13 cellular contexts compared by ENCODE assay signal in genomic region chr19:13763300-13763699, GRCh38. TPM values are rescaled to one million over a fixed set of nuclear protein-coding genes. Genes with fewer than 3 reads are reported as not detected.
DNase-seq lines count a peak whose midpoint lies in the region; ATAC-seq and TF ChIP-seq lines count a peak whose summit lies in the region.
"Had no signal": no experiment of that assay in that cellular context is flagged by ENCODE, and none has a peak within 500 bp of the region (broad histone marks: within the 10 kb centered on the region; RNA-seq: fewer than 3 reads in every experiment).

No MANE protein-coding gene starts in this region.

- no peaks in the 10 kb centered on the region for H3K9me3 Mint-ChIP-seq in T-helper 1 cell treated with Interleukin-12 subunit alpha and Interleukin-12 subunit beta and Interleukin-4 antibody, amounts not matched to agents 30 μg/mL and 1 μg/mL, for 36 hours
- H3K9me3 Mint-ChIP-seq in HFFc6: no peaks in the 10 kb centered on the region
- no peaks in the 10 kb centered on the region for H3K9me3 Mint-ChIP-seq in activated T-helper 2 cell treated with anti-CD3 and anti-CD28 coated beads, Interferon-gamma antibody, Interleukin-2, Interleukin-4, amounts not matched to agents 10 μg/mL and 5 μg/mL and 100 μg/mL, durations not matched to agents 14 hours and 24 hours and 36 hours
- H3K9me3 Mint-ChIP-seq in nephron: no peaks in the 10 kb centered on the region

- TF ChIP-seq CTCF in HFFc6 (IDR thresholded peaks at IDR 0.05) (no peak), nephron (IDR thresholded peaks at IDR 0.05; ENCODE audit: unreplicated experiment in 3 of 3) (no peak)

- intact Hi-C loops in activated T-helper 2 cell treated with anti-CD3 and anti-CD28 coated beads, Interferon-gamma antibody, Interleukin-2, Interleukin-4, amounts not matched to agents 10 μg/mL and 5 μg/mL and 100 μg/mL, durations not matched to agents 14 hours and 24 hours and 36 hours (cut with micrococcal nuclease): no loop called here

- ATAC-seq in HG03520 (IDR thresholded peaks at IDR 0.05; ENCODE audit: unreplicated experiment) (no peak), HG02571 (IDR thresholded peaks at IDR 0.05; ENCODE audit: unreplicated experiment) (no peak)

- peak overlapping the region; percentile 72 for H3K4me3 Mint-ChIP-seq in T-helper 1 cell treated with Interleukin-12 subunit alpha and Interleukin-12 subunit beta and Interleukin-4 antibody, amounts not matched to agents 30 μg/mL and 1 μg/mL, for 36 hours
- H3K4me3 Mint-ChIP-seq in HFFc6: peak overlapping the region; percentile 56
- peak overlapping the region; percentile 87 for H3K4me3 Mint-ChIP-seq in activated T-helper 2 cell treated with anti-CD3 and anti-CD28 coated beads, Interferon-gamma antibody, Interleukin-2, Interleukin-4, amounts not matched to agents 10 μg/mL and 5 μg/mL and 100 μg/mL, durations not matched to agents 14 hours and 24 hours and 36 hours (ENCODE audit: low read depth)
- H3K4me3 Mint-ChIP-seq in nephron: peak overlapping the region; percentile 79

- no peak for DNase-seq in T-helper 1 cell
- no peak for DNase-seq in HFFc6
- DNase-seq in activated T-helper 2 cell treated with anti-CD3 and anti-CD28 coated beads, Interferon-gamma antibody, Interleukin-2, Interleukin-4, amounts not matched to agents 10 μg/mL and 5 μg/mL and 100 μg/mL, durations not matched to agents 14 hours and 24 hours and 36 hours (ENCODE audit: low spot score): no peak
- no peak for DNase-seq in NCI-H1092 (lab: John Stamatoyannopoulos, UW)
- DNase-seq: 8988T; activated effector memory CD4-positive, alpha-beta T cell treated with anti-CD3 and anti-CD28 coated beads, Interleukin-2, amount 50 U/mL, for 16 hours; heart left ventricle; NCI-H1436 treated with DMSO at 0.1 percent for 48 hours; NCI-H510A had no signal

- H3K27ac Mint-ChIP-seq in T-helper 1 cell treated with Interleukin-12 subunit alpha and Interleukin-12 subunit beta and Interleukin-4 antibody, amounts not matched to agents 30 μg/mL and 1 μg/mL, for 36 hours: no peak overlapping the region
- H3K27ac Mint-ChIP-seq in HFFc6: no peak overlapping the region; the same call in 1 of the 2 replicates
- H3K27ac Mint-ChIP-seq in activated T-helper 2 cell treated with anti-CD3 and anti-CD28 coated beads, Interferon-gamma antibody, Interleukin-2, Interleukin-4, amounts not matched to agents 10 μg/mL and 5 μg/mL and 100 μg/mL, durations not matched to agents 14 hours and 24 hours and 36 hours: peak overlapping the region; percentile 43
- no peak overlapping the region for H3K27ac Mint-ChIP-seq in nephron

- H3K4me1 Mint-ChIP-seq in T-helper 1 cell treated with Interleukin-12 subunit alpha and Interleukin-12 subunit beta and Interleukin-4 antibody, amounts not matched to agents 30 μg/mL and 1 μg/mL, for 36 hours (ENCODE audit: low read depth): peaks cover 16% of the 10 kb centered on the region
- H3K4me1 Mint-ChIP-seq in HFFc6 (ENCODE audit: low read depth) (peaks cover 18% of the 10 kb centered on the region), nephron (peaks cover 7% of the 10 kb centered on the region)
- H3K4me1 Mint-ChIP-seq in activated T-helper 2 cell treated with anti-CD3 and anti-CD28 coated beads, Interferon-gamma antibody, Interleukin-2, Interleukin-4, amounts not matched to agents 10 μg/mL and 5 μg/mL and 100 μg/mL, durations not matched to agents 14 hours and 24 hours and 36 hours (ENCODE audit: low read depth): peaks cover 16% of the 10 kb centered on the region

- no peaks in the 10 kb centered on the region for H3K27me3 Mint-ChIP-seq in T-helper 1 cell treated with Interleukin-12 subunit alpha and Interleukin-12 subunit beta and Interleukin-4 antibody, amounts not matched to agents 30 μg/mL and 1 μg/mL, for 36 hours (ENCODE audit: low read depth)
- H3K27me3 Mint-ChIP-seq in HFFc6 (ENCODE audit: insufficient read depth): no peaks in the 10 kb centered on the region; the same call in 1 of the 2 replicates
- no peaks in the 10 kb centered on the region for H3K27me3 Mint-ChIP-seq in activated T-helper 2 cell treated with anti-CD3 and anti-CD28 coated beads, Interferon-gamma antibody, Interleukin-2, Interleukin-4, amounts not matched to agents 10 μg/mL and 5 μg/mL and 100 μg/mL, durations not matched to agents 14 hours and 24 hours and 36 hours (ENCODE audit: low read depth)
- H3K27me3 Mint-ChIP-seq in nephron (ENCODE audit: low read depth): no peaks in the 10 kb centered on the region

- H3K36me3 Mint-ChIP-seq in T-helper 1 cell treated with Interleukin-12 subunit alpha and Interleukin-12 subunit beta and Interleukin-4 antibody, amounts not matched to agents 30 μg/mL and 1 μg/mL, for 36 hours (ENCODE audit: low read depth): peaks cover 13% of the 10 kb centered on the region
- H3K36me3 Mint-ChIP-seq in HFFc6 (ENCODE audit: low read depth) (peaks cover 36% of the 10 kb centered on the region), nephron (ENCODE audit: low read depth) (peaks cover 37% of the 10 kb centered on the region)
- H3K36me3 Mint-ChIP-seq in activated T-helper 2 cell treated with anti-CD3 and anti-CD28 coated beads, Interferon-gamma antibody, Interleukin-2, Interleukin-4, amounts not matched to agents 10 μg/mL and 5 μg/mL and 100 μg/mL, durations not matched to agents 14 hours and 24 hours and 36 hours (ENCODE audit: low read depth): peaks cover 45% of the 10 kb centered on the region

RNA-seq across cellular contexts. Expression of gene MRI1, which starts 1.0 kb away (rescaled TPM):
- 10 to 100 TPM; 31.3 to 34.7 (median 31.8) TPM for total RNA-seq in HFFc6 (2021; fragmentation: NEBNext Ultra II Directional; extraction: Animal tissue kit (Norgen Biotek cat#: 25700))
- 41.6 and 42.3 TPM in 2 replicates for total RNA-seq in activated T-helper 2 cell treated with anti-CD3 and anti-CD28 coated beads, Interferon-gamma antibody, Interleukin-2, Interleukin-4, amounts not matched to agents 10 μg/mL and 5 μg/mL and 100 μg/mL, durations not matched to agents 14 hours and 24 hours and 36 hours

RNA-seq across cellular contexts. Expression of gene C19orf53, which starts 11.0 kb away (rescaled TPM):
- total RNA-seq in HFFc6 (2021; fragmentation: NEBNext Ultra II Directional; extraction: Animal tissue kit (Norgen Biotek cat#: 25700)): 100 to 1,000 TPM; 123 to 204 (median 172) TPM
- 131 and 137 TPM in 2 replicates for total RNA-seq in activated T-helper 2 cell treated with anti-CD3 and anti-CD28 coated beads, Interferon-gamma antibody, Interleukin-2, Interleukin-4, amounts not matched to agents 10 μg/mL and 5 μg/mL and 100 μg/mL, durations not matched to agents 14 hours and 24 hours and 36 hours

RNA-seq across cellular contexts. Expression of gene ZSWIM4, which starts 31.9 kb away (rescaled TPM):
- 1 to 10 TPM; 5.0 to 6.0 (median 5.2) TPM for total RNA-seq in HFFc6 (2021; fragmentation: NEBNext Ultra II Directional; extraction: Animal tissue kit (Norgen Biotek cat#: 25700))
- 9.8 and 10.6 TPM in 2 replicates for total RNA-seq in activated T-helper 2 cell treated with anti-CD3 and anti-CD28 coated beads, Interferon-gamma antibody, Interleukin-2, Interleukin-4, amounts not matched to agents 10 μg/mL and 5 μg/mL and 100 μg/mL, durations not matched to agents 14 hours and 24 hours and 36 hours
